In the genomic region with DNA sequence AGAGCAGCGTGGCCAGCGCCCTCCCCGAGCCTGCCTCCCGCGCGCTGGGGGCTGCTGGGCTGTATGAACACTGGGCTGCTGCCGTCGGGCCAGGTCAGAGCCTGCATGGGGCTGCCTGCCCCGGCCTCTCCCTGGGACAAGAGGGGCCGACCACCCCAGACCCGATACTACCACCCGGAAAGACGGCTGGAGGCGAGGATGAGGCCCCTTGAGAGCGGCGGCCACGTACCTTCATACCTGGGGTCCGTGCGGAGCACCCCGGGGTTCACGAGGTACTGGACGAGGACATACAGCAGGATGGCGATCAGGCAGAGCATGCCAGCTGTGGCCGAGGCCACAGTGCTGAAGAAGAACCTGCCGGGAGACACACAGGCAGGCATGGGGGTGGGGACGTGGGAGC, we compare ENCODE assay signal across 7 cellular contexts. TPM values are rescaled to one million over a fixed set of nuclear protein-coding genes. Genes with fewer than 3 reads are reported as not detected.
"Had no signal": no experiment of that assay in that cellular context is flagged by ENCODE, and none has a peak within 500 bp of the region (broad histone marks: within the 10 kb centered on the region; RNA-seq: fewer than 3 reads in every experiment).

No MANE protein-coding gene starts in this region.

RNA-seq across cellular contexts. Expression of gene ZDHHC11B, which starts 58.8 kb away (rescaled TPM):
- total RNA-seq: activated naive CD8-positive, alpha-beta T cell treated with anti-CD3 and anti-CD28 coated beads for 36 hours; endothelial cell of umbilical vein; fibroblast of villous mesenchyme; osteoblast; renal cortical epithelial cell; SJSA1; smooth muscle cell had no signal
